Comparison of ENCODE assay signal across 7 cellular contexts in genomic region chr9:178136-178825, GRCh38. TPM values are rescaled to one million over a fixed set of nuclear protein-coding genes. Genes with fewer than 3 reads are reported as not detected.
DNase-seq lines count a peak whose midpoint lies in the region; FAIRE-seq and TF ChIP-seq lines count a peak whose summit lies in the region.
"Not testable (repeated sequence)": the region's sequence is repeated elsewhere in the genome, so short reads cannot be mapped to it uniquely, and the experiment has no call there.

No MANE protein-coding gene starts in this region.

- peak; percentile 4 to 9 for DNase-seq in activated CD4-positive, alpha-beta T cell treated with anti-CD3 and anti-CD28 coated beads for 4 hours
- peak; percentile 0 for DNase-seq in astrocyte (ENCODE audit: low read depth)
- peak; percentile 4 to 19 for DNase-seq in erythroblast (lab: John Stamatoyannopoulos, UW)
- DNase-seq in left kidney (ENCODE audit: low read depth, low spot score) = peak; percentile 17
- DNase-seq in sigmoid colon = not testable (repeated sequence)

- not testable (repeated sequence) for H3K36me3 Mint-ChIP-seq in astrocyte (ENCODE audit: low read depth, unreplicated experiment)

- not testable (repeated sequence) for H3K4me1 Mint-ChIP-seq in astrocyte (ENCODE audit: low read depth, unreplicated experiment)

- not testable (repeated sequence) for H3K27ac ChIP-seq in OCI-LY1 (ENCODE audit: low read depth, low read length, poor library complexity, severe bottlenecking); astrocyte (ENCODE audit: low read depth, low read length)
- H3K27ac ChIP-seq in sigmoid colon = peak overlapping the region; percentile 49 to 81 (median 72)

- TF ChIP-seq POLR2A in erythroblast (IDR thresholded peaks at IDR 0.05; ENCODE audit: low read length) = peak; percentile 13
- not testable (repeated sequence) for TF ChIP-seq POLR2A in sigmoid colon (IDR thresholded peaks at IDR 0.05)

- TF ChIP-seq EP300 in sigmoid colon (IDR thresholded peaks at IDR 0.05) = not testable (repeated sequence)

- H3K27me3 ChIP-seq in OCI-LY1 (ENCODE audit: insufficient read depth, low read length); astrocyte (ENCODE audit: insufficient read depth, low read length); sigmoid colon: not testable (repeated sequence)

- peak overlapping the region; percentile 90 for H3K27ac Mint-ChIP-seq in astrocyte (ENCODE audit: unreplicated experiment)

- not testable (repeated sequence) for TF ChIP-seq CTCF in OCI-LY1 (IDR thresholded peaks at IDR 0.05; ENCODE audit: low read length); astrocyte (IDR thresholded peaks at IDR 0.05; ENCODE audit: insufficient read depth, low read depth, low read length); sigmoid colon (IDR thresholded peaks at IDR 0.05)

- peak overlapping the region; percentile 71; the same call in 1 of the 2 replicates for H3K4me3 ChIP-seq in GM08714 (ENCODE audit: low read length)
- peak overlapping the region; percentile 51 for H3K4me3 ChIP-seq in OCI-LY1 (ENCODE audit: low read depth, low read length, poor library complexity, severe bottlenecking)
- peak overlapping the region; percentile 39 for H3K4me3 ChIP-seq in astrocyte (ENCODE audit: insufficient read depth, low read depth, low read length)
- peak overlapping the region in 3 of 4 donors; percentile 51 to 62 (median 53) for H3K4me3 ChIP-seq in sigmoid colon

- FAIRE-seq in astrocyte (lab: Jason Lieb, UNC) = not testable (repeated sequence)

- not testable (repeated sequence) for H3F3A ChIP-seq in OCI-LY1 (ENCODE audit: insufficient read depth, low read length)

- not testable (repeated sequence) for H3K9me3 ChIP-seq in OCI-LY1 (ENCODE audit: low read length); astrocyte (ENCODE audit: insufficient read depth, low read depth, low read length); sigmoid colon

- H4K20me1 ChIP-seq in OCI-LY1 (ENCODE audit: insufficient read depth, low read length); astrocyte (ENCODE audit: insufficient read depth, low read length): not testable (repeated sequence)

- H3K9ac ChIP-seq in OCI-LY1 (ENCODE audit: low read length) (peak overlapping the region; percentile 34; the same call in 1 of the 2 replicates), astrocyte (ENCODE audit: low read length) (peak overlapping the region; percentile 58)

- not testable (repeated sequence) for H3K79me2 ChIP-seq in OCI-LY1 (ENCODE audit: insufficient read depth, low read length); astrocyte (ENCODE audit: insufficient read depth, low read length)

- intact Hi-C loops in sigmoid colon (cut with DNase I) = not testable (repeated sequence)

- not testable (repeated sequence) for H3K36me3 ChIP-seq in OCI-LY1 (ENCODE audit: insufficient read depth, low read length); astrocyte (ENCODE audit: insufficient read depth, low read length); sigmoid colon

- not testable (repeated sequence) for H3K27me3 Mint-ChIP-seq in astrocyte (ENCODE audit: low read depth, unreplicated experiment)

- H3K4me1 ChIP-seq in OCI-LY1 (ENCODE audit: insufficient read depth, low read length, severe bottlenecking); astrocyte (ENCODE audit: insufficient read depth, low read length); sigmoid colon: not testable (repeated sequence)

- H3K9me2 ChIP-seq in OCI-LY1 (ENCODE audit: low read depth, low read length) = not testable (repeated sequence)

- WGBS in sigmoid colon, 2 donors = 2 to 5% methylated on average over 18 to 19 of the region's 23 CpGs

- peak overlapping the region; percentile 94 for H3K4me3 Mint-ChIP-seq in astrocyte (ENCODE audit: unreplicated experiment)

- H3K4me2 ChIP-seq in OCI-LY1 (ENCODE audit: low read length) (peak overlapping the region; percentile 36; the same call in 1 of the 2 replicates), astrocyte (ENCODE audit: low read length) (peak overlapping the region; percentile 65)

- H2AFZ ChIP-seq in OCI-LY1 (ENCODE audit: low read length); astrocyte (ENCODE audit: low read depth, low read length): not testable (repeated sequence)

- H3K9me3 Mint-ChIP-seq in astrocyte (ENCODE audit: unreplicated experiment) = not testable (repeated sequence)

RNA-seq across cellular contexts. Expression of gene ZNG1A, which starts 0.6 kb away (rescaled TPM):
- 45.2 and 49.4 TPM in 2 replicates for total RNA-seq in astrocyte
- total RNA-seq in sigmoid colon = 10 to 100 TPM; 22.5 to 43.9 (median 29.5) TPM
- 10 to 100 TPM; 23.4 to 33.8 (median 27.5) TPM for polyA plus RNA-seq in sigmoid colon

RNA-seq across cellular contexts. Expression of gene DOCK8, which starts 36.4 kb away (rescaled TPM):
- total RNA-seq in astrocyte (2.6 and 4.4 TPM in 2 replicates), sigmoid colon (1 to 10 TPM; 4.2 to 9.5 (median 6.8) TPM)
- 10 to 100 TPM in 1 of 3 donors, 1 to 10 TPM in 2; 2.3 to 22.8 (median 2.4) TPM for polyA plus RNA-seq in sigmoid colon
